13 cellular contexts compared by ENCODE assay signal in the genomic region with DNA sequence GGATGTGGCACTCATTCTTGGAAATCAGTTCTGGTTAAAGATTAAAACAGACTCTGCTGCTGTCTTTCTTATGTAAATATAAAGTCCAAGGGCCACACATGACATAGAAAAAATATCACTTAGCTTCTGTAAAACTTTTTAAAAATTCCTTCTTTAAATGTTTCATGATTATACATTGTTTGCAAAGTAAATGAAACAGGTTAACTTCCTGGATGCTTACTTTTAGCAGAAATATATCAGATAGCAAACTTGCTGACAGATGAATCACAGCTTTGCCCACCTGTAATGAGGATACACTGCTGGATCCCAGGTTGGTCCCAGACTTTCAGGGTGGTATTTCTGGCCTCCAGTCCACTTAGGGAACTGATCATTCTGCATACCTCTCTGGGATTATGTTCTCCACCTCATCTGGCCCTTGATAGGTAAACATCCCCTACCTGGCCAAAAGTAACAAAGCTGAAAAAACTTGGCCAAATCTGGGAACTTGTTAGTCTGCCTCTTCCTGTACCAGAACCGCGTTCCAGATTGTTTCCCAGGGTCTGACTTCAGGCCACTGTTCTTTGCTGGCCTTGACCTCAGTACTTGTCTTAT.
A peak's percentile ranks its signal among the peaks of the same experiment; 100 is the strongest.
DNase-seq lines count a peak whose midpoint lies in the region; ATAC-seq and TF ChIP-seq lines count a peak whose summit lies in the region.
"Had no signal": no experiment of that assay in that cellular context is flagged by ENCODE, and none has a peak within 500 bp of the region (broad histone marks: within the 10 kb centered on the region; RNA-seq: fewer than 3 reads in every experiment).

No MANE protein-coding gene starts in this region.

- TF ChIP-seq EP300 in stomach (IDR thresholded peaks at IDR 0.05): no peak

- TF ChIP-seq CTCF in GM23338 (conservative IDR thresholded peaks at IDR 0.05; ENCODE audit: low read depth in 2 of 2) (no peak), VCaP (conservative IDR thresholded peaks at IDR 0.05) (no peak), liver (IDR thresholded peaks at IDR 0.05; ENCODE audit: low read depth, low read length, missing input control) (no peak), stomach (IDR thresholded peaks at IDR 0.05) (no peak)

- H3K27ac Mint-ChIP-seq in GM23338: peak overlapping the region; percentile 34; the same call in 1 of the 2 replicates

- WGBS in liver: 25% methylated on average over 2 of the region's 2 CpGs
- WGBS in stomach, 5 donors: 32 to 62% (median 54%) methylated on average over 2 of the region's 2 CpGs

- no peaks in the 10 kb centered on the region for H3K27me3 ChIP-seq in GM23338 (ENCODE audit: insufficient read depth)
- H3K27me3 ChIP-seq in liver (ENCODE audit: control insufficient read depth in 4 of 4, insufficient read depth in 4 of 4, low read length in 3 of 4): no peaks in the 10 kb centered on the region
- H3K27me3 ChIP-seq in stomach: no peaks in the 10 kb centered on the region

- no peak for ATAC-seq in GM23338
- ATAC-seq in HG03521 (IDR thresholded peaks at IDR 0.05; ENCODE audit: unreplicated experiment): no peak

- no peaks in the 10 kb centered on the region for H3K79me2 ChIP-seq in GM23338 (replicated peaks; ENCODE audit: insufficient read depth)

- H3K27ac ChIP-seq in GM23338 (ENCODE audit: low read depth) (no peak overlapping the region), VCaP (peak overlapping the region; percentile 63), liver (ENCODE audit: low read depth in 1 of 2, low read length in 2 of 2) (peak overlapping the region; percentile 85 to 95), stomach (peak overlapping the region in 4 of 5 donors; percentile 17 to 39 (median 28))
- H3K27ac ChIP-seq: GM23248 had no signal

- H3K9me2 ChIP-seq in GM23338 (ENCODE audit: insufficient read depth): no peaks in the 10 kb centered on the region

- H3K36me3 ChIP-seq in GM23338 (ENCODE audit: insufficient read depth) (no peaks in the 10 kb centered on the region), liver (ENCODE audit: control insufficient read depth in 4 of 4, insufficient read depth in 3 of 4, low read depth in 1 of 4, low read length in 3 of 4) (no peaks in the 10 kb centered on the region), stomach (no peaks in the 10 kb centered on the region)

- H3K9me3 Mint-ChIP-seq in GM23338: no peaks in the 10 kb centered on the region

- no peak overlapping the region for H3K4me3 ChIP-seq in GM23338
- H3K4me3 ChIP-seq in liver (ENCODE audit: low read depth in 1 of 3, low read length in 3 of 3): no peak overlapping the region
- no peak overlapping the region for H3K4me3 ChIP-seq in stomach
- H3K4me3 ChIP-seq: GM23248 had no signal

- intact Hi-C loops in stomach (cut with DNase I; ENCODE audit: low total_unique reads): no loop called here

- H3K4me1 ChIP-seq in GM23338 (ENCODE audit: insufficient read depth) (peaks cover 13% of the 10 kb centered on the region; the same call in 1 of the 2 replicates), liver (ENCODE audit: control insufficient read depth in 4 of 4, insufficient read depth in 4 of 4, low read length in 3 of 4) (peaks cover 10 to 53% (median 37%) of the 10 kb centered on the region in 4 donors), stomach (peaks cover 0 to 17% (median 6%) of the 10 kb centered on the region in 4 donors)

- DNase-seq in GM23338 (ENCODE audit: low spot score) (no peak), stomach (no peak), SHP77 treated with DMSO at 0.1 percent for 48 hours (lab: John Stamatoyannopoulos, UW) (no peak)
- DNase-seq in central memory CD4-positive, alpha-beta T cell: no peak
- DNase-seq: DMS79 treated with DMSO at 0.1 percent for 48 hours, KBM-7, NCI-H1092 treated with DMSO at 0.1 percent for 48 hours, NCI-H1694 treated with DMSO at 0.1 percent for 48 hours, Right ventricle myocardium superior had no signal

- peaks cover 16% of the 10 kb centered on the region for H3K4me1 Mint-ChIP-seq in GM23338

- no peak overlapping the region for H2AFZ ChIP-seq in GM23338
- H2AFZ ChIP-seq: GM23248 had no signal

- no peak for TF ChIP-seq POLR2A in stomach (IDR thresholded peaks at IDR 0.05)

- H3K4me3 Mint-ChIP-seq in GM23338: no peak overlapping the region

- H3K36me3 Mint-ChIP-seq in GM23338 (ENCODE audit: low read depth): no peaks in the 10 kb centered on the region

- H3F3A ChIP-seq in GM23338 (replicated peaks; ENCODE audit: low read depth): no peaks in the 10 kb centered on the region

- H3K9me3 ChIP-seq in liver (ENCODE audit: control insufficient read depth in 4 of 4, low read length in 3 of 4) (no peaks in the 10 kb centered on the region), stomach (no peaks in the 10 kb centered on the region)

- no peaks in the 10 kb centered on the region for H3K27me3 Mint-ChIP-seq in GM23338 (ENCODE audit: insufficient read depth, low read depth, poor library complexity)

- no peaks in the 10 kb centered on the region for H4K20me1 ChIP-seq in GM23338 (replicated peaks; ENCODE audit: insufficient read depth)

- no peak overlapping the region for H3K4me2 ChIP-seq in GM23338

- H3K9ac ChIP-seq in liver (ENCODE audit: low read depth in 1 of 2, low read length in 2 of 2): peak overlapping the region; percentile 15 to 70
- H3K9ac ChIP-seq: GM23248 had no signal

- TF ChIP-seq RAD21 in liver (IDR thresholded peaks at IDR 0.05): peak; percentile 14 to 47

TF ChIP-seq in GM23338, 12 proteins besides CTCF, POLR2A, EP300 and RAD21 (continues in another document):
- TF ChIP-seq ZNF331 (CRISPR knock-in tag; IDR thresholded peaks at IDR 0.05; ENCODE audit: low read depth) (no peak), ZNF114 (CRISPR knock-in tag; IDR thresholded peaks at IDR 0.05) (no peak)
- TF ChIP-seq, protein P1, sequence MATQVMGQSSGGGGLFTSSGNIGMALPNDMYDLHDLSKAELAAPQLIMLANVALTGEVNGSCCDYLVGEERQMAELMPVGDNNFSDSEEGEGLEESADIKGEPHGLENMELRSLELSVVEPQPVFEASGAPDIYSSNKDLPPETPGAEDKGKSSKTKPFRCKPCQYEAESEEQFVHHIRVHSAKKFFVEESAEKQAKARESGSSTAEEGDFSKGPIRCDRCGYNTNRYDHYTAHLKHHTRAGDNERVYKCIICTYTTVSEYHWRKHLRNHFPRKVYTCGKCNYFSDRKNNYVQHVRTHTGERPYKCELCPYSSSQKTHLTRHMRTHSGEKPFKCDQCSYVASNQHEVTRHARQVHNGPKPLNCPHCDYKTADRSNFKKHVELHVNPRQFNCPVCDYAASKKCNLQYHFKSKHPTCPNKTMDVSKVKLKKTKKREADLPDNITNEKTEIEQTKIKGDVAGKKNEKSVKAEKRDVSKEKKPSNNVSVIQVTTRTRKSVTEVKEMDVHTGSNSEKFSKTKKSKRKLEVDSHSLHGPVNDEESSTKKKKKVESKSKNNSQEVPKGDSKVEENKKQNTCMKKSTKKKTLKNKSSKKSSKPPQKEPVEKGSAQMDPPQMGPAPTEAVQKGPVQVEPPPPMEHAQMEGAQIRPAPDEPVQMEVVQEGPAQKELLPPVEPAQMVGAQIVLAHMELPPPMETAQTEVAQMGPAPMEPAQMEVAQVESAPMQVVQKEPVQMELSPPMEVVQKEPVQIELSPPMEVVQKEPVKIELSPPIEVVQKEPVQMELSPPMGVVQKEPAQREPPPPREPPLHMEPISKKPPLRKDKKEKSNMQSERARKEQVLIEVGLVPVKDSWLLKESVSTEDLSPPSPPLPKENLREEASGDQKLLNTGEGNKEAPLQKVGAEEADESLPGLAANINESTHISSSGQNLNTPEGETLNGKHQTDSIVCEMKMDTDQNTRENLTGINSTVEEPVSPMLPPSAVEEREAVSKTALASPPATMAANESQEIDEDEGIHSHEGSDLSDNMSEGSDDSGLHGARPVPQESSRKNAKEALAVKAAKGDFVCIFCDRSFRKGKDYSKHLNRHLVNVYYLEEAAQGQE (IDR thresholded peaks at IDR 0.05; ENCODE audit: unreplicated experiment): no peak

TF ChIP-seq in liver, 16 proteins besides CTCF, POLR2A, EP300 and RAD21 (continues in another document):
- TF ChIP-seq GABPA (IDR thresholded peaks at IDR 0.05 in 1 of 2, conservative IDR thresholded peaks at IDR 0.05 in 1 of 2): no peak
- peak; percentile 63 for TF ChIP-seq YY1 (IDR thresholded peaks at IDR 0.05)
- peak; percentile 81 for TF ChIP-seq FOXA2 (IDR thresholded peaks at IDR 0.05)
- TF ChIP-seq EGR1 (IDR thresholded peaks at IDR 0.05; ENCODE audit: low read depth in 2 of 2): no peak
- peak; percentile 66 for TF ChIP-seq TAF1 (conservative IDR thresholded peaks at IDR 0.05)
- TF ChIP-seq NR2F2 (IDR thresholded peaks at IDR 0.05): no peak
- peak in 1 of 2 donors; percentile 48 for TF ChIP-seq JUND (IDR thresholded peaks at IDR 0.05)
- TF ChIP-seq RXRA (IDR thresholded peaks at IDR 0.05): peak; percentile 80 to 86
- TF ChIP-seq, protein P1 (IDR thresholded peaks at IDR 0.05): peak; percentile 13
- peak; percentile 60 for TF ChIP-seq HNF4G (IDR thresholded peaks at IDR 0.05)
- TF ChIP-seq SP1 (IDR thresholded peaks at IDR 0.05): peak; percentile 83
